ENCODE assay signal across 2 cellular contexts in the genomic region with DNA sequence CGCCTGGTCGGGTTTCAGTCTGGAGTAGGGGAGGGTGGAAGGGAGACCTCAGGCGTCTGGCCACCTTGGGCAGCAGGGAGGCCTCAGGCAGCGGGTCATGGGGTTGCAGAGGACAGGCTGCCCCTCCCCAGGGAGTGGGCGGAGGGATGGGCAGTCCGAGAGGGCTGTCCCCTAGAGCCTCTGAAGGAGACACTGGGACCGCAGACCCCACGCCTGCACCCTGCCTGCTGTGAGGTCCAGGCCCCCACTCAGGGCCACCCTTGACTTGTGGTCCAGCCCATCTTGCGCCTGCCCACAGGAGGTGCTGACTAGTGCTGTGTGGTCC.
A peak's percentile ranks its signal among the peaks of the same experiment; 100 is the strongest.
TF ChIP-seq lines count a peak whose summit lies in the region.

No MANE protein-coding gene starts in this region.

TF ChIP-seq in HEK293, 187 proteins besides CTCF, POLR2A, EP300 and RAD21:
- TF ChIP-seq SP3 (tag by site-specific recombination; IDR thresholded peaks at IDR 0.05) (0 out of 2 replicates have a peak, but pooled peaks have one; percentile 19), GLIS1 (tag by site-specific recombination; IDR thresholded peaks at IDR 0.05) (peak; percentile 20; the same call in 1 of the 2 replicates), HOXC10 (CRISPR knock-in tag; IDR thresholded peaks at IDR 0.05) (no peak), GLIS2 (tag by site-specific recombination; IDR thresholded peaks at IDR 0.05) (peak; percentile 56; the same call in 1 of the 2 replicates)
TF ChIP-seq in HEK293: peak in this region for 3.

TF ChIP-seq in GM12878, 131 proteins besides CTCF, POLR2A, EP300 and RAD21:
- TF ChIP-seq NR2F1 (conservative IDR thresholded peaks at IDR 0.05) (no peak), POU2F2 (IDR thresholded peaks at IDR 0.05; ENCODE audit: borderline replicate concordance, low read depth, low read length) (no peak), ZBED1 (IDR thresholded peaks at IDR 0.05; ENCODE audit: borderline replicate concordance) (no peak), BCL11A (IDR thresholded peaks at IDR 0.05; ENCODE audit: low read depth, low read length) (no peak), POLR2AphosphoS2 (IDR thresholded peaks at IDR 0.05; ENCODE audit: low read depth, low read length) (no peak), MYC (IDR thresholded peaks at IDR 0.05; ENCODE audit: insufficient read depth, insufficient read length, insufficient replicate concordance, low read length, severe bottlenecking) (no peak), SREBF1 (IDR thresholded peaks at IDR 0.05; ENCODE audit: low read length) (no peak), TCF12 (IDR thresholded peaks at IDR 0.05; ENCODE audit: low read depth, low read length) (no peak), CEBPB (IDR thresholded peaks at IDR 0.05; ENCODE audit: borderline replicate concordance in 1 of 2, low read depth in 2 of 2, low read length in 2 of 2) (no peak), YY1 (IDR thresholded peaks at IDR 0.05; ENCODE audit: low read depth, low read length) (no peak), NFYA (IDR thresholded peaks at IDR 0.05; ENCODE audit: borderline replicate concordance, low read depth, low read length) (no peak), HDGF (IDR thresholded peaks at IDR 0.05) (no peak), ASH2L (IDR thresholded peaks at IDR 0.05; ENCODE audit: borderline replicate concordance, low read depth) (no peak), ZNF622 (IDR thresholded peaks at IDR 0.05) (no peak)
- TF ChIP-seq, protein P1, sequence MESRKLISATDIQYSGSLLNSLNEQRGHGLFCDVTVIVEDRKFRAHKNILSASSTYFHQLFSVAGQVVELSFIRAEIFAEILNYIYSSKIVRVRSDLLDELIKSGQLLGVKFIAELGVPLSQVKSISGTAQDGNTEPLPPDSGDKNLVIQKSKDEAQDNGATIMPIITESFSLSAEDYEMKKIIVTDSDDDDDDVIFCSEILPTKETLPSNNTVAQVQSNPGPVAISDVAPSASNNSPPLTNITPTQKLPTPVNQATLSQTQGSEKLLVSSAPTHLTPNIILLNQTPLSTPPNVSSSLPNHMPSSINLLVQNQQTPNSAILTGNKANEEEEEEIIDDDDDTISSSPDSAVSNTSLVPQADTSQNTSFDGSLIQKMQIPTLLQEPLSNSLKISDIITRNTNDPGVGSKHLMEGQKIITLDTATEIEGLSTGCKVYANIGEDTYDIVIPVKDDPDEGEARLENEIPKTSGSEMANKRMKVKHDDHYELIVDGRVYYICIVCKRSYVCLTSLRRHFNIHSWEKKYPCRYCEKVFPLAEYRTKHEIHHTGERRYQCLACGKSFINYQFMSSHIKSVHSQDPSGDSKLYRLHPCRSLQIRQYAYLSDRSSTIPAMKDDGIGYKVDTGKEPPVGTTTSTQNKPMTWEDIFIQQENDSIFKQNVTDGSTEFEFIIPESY (IDR thresholded peaks at IDR 0.05) = no peak
- TF ChIP-seq, protein P2, sequence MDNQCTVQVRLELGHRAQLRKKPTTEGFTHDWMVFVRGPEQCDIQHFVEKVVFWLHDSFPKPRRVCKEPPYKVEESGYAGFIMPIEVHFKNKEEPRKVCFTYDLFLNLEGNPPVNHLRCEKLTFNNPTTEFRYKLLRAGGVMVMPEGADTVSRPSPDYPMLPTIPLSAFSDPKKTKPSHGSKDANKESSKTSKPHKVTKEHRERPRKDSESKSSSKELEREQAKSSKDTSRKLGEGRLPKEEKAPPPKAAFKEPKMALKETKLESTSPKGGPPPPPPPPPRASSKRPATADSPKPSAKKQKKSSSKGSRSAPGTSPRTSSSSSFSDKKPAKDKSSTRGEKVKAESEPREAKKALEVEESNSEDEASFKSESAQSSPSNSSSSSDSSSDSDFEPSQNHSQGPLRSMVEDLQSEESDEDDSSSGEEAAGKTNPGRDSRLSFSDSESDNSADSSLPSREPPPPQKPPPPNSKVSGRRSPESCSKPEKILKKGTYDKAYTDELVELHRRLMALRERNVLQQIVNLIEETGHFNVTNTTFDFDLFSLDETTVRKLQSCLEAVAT (IDR thresholded peaks at IDR 0.05) = no peak
